In the genomic region with DNA sequence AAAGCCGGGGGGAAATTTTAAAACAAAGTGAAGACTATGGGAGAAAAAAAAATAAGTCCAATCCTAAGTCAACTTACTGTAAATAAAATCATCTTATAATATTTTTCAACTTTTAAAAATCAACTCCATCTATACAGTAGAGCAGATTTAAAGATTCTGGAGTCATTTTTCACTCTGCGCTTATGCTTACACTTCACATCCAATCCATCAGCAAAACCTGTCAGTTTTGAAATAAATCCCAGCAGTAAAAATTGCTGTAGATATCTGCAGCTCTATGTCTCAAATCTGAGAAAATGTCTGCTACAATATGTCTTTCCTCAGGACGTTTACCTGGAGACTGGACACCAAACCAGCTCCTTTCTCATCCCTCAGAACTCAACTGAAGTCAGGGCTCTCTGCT, we compare ENCODE assay signal across 32 cellular contexts.
"Had no signal": no experiment of that assay in that cellular context is flagged by ENCODE, and none has a peak within 500 bp of the region (broad histone marks: within the 10 kb centered on the region; RNA-seq: fewer than 3 reads in every experiment).

No MANE protein-coding gene starts in this region.

- H3K36me3 ChIP-seq: adrenal gland, brain microvascular endothelial cell, breast epithelium had no signal

- H3K4me3 ChIP-seq: adrenal gland, body of pancreas, breast epithelium had no signal

- DNase-seq: activated B cell treated with CpG ODN at 0.5 μM for 24 hours; activated CD4-positive, alpha-beta memory T cell treated with anti-CD3 and anti-CD28 coated beads, Interleukin-2, amount 10 ng/mL, durations not matched to agents 7 days and 5 days; activated CD4-positive, alpha-beta T cell treated with anti-CD3 and anti-CD28 coated beads for 4 hours; activated CD4-positive, alpha-beta T cell treated with anti-CD3 and anti-CD28 coated beads, Interleukin-2, amount 10 ng/mL, durations not matched to agents 7 days and 5 days; activated CD4-positive, alpha-beta T cell treated with anti-CD3 and anti-CD28 coated beads, Interleukin-2, amount 50 U/mL, for 48 hours; activated CD4-positive, CD25-positive, alpha-beta regulatory T cell treated with anti-CD3 and anti-CD28 coated beads, Interleukin-2, amount 50 U/mL, for 72 hours; activated CD8-positive, alpha-beta memory T cell treated with anti-CD3 and anti-CD28 coated beads for 24 hours; activated CD8-positive, alpha-beta memory T cell treated with anti-CD3 and anti-CD28 coated beads, Interleukin-2, amount 10 ng/mL, durations not matched to agents 7 days and 5 days; activated CD8-positive, alpha-beta memory T cell treated with anti-CD3 and anti-CD28 coated beads, Interleukin-2, amount 50 U/mL, for 48 hours; activated CD8-positive, alpha-beta T cell treated with anti-CD3 and anti-CD28 coated beads, Interleukin-2, amount 10 ng/mL, durations not matched to agents 7 days and 5 days; activated effector memory CD4-positive, alpha-beta T cell treated with Interleukin-2 at 50 U/mL for 16 hours; activated gamma-delta T cell; activated naive CD4-positive, alpha-beta T cell treated with anti-CD3 and anti-CD28 coated beads, Interleukin-2, amount 10 ng/mL, durations not matched to agents 7 days and 5 days; activated naive CD4-positive, alpha-beta T cell treated with Interleukin-2 at 50 U/mL for 16 hours; activated T-cell treated with anti-CD3 and anti-CD28 coated beads, Interleukin-2, amount 50 U/mL, for 24 hours; activated T-cell treated with anti-CD3 and anti-CD28 coated beads, Interleukin-2, amount 50 U/mL, for 48 hours; adrenal gland; amniotic stem cell; aorta; body of pancreas; brain microvascular endothelial cell; central memory CD4-positive, alpha-beta T cell; T-helper 1 cell; T-helper 2 cell; T-helper 9 cell had no signal

- H3K27ac ChIP-seq: adrenal gland, body of pancreas, brain microvascular endothelial cell, breast epithelium, VCaP had no signal

- H3K27me3 ChIP-seq: adrenal gland, body of pancreas, brain microvascular endothelial cell, breast epithelium had no signal

- H3K4me1 Mint-ChIP-seq: activated B cell treated with CpG ODN at 0.5 μM for 24 hours; activated CD4-positive, alpha-beta memory T cell treated with anti-CD3 and anti-CD28 coated beads, Interleukin-2, amount 10 ng/mL, durations not matched to agents 7 days and 5 days; activated CD4-positive, alpha-beta T cell treated with anti-CD3 and anti-CD28 coated beads, Interleukin-2, amount 10 ng/mL, durations not matched to agents 7 days and 5 days; activated CD8-positive, alpha-beta memory T cell treated with anti-CD3 and anti-CD28 coated beads, Interleukin-2, amount 10 ng/mL, durations not matched to agents 7 days and 5 days; activated naive CD4-positive, alpha-beta T cell treated with anti-CD3 and anti-CD28 coated beads, Interleukin-2, amount 10 ng/mL, durations not matched to agents 7 days and 5 days; activated naive CD4-positive, alpha-beta T cell treated with anti-CD3 and anti-CD28 coated beads, Interleukin-2, amount 50 U/mL, for 24 hours had no signal

- H3K36me3 Mint-ChIP-seq: activated CD8-positive, alpha-beta memory T cell treated with anti-CD3 and anti-CD28 coated beads, Interleukin-2, amount 10 ng/mL, durations not matched to agents 7 days and 5 days; activated naive CD4-positive, alpha-beta T cell treated with anti-CD3 and anti-CD28 coated beads, Interleukin-2, amount 10 ng/mL, durations not matched to agents 7 days and 5 days; activated naive CD4-positive, alpha-beta T cell treated with anti-CD3 and anti-CD28 coated beads, Interleukin-2, amount 50 U/mL, for 24 hours; activated naive CD8-positive, alpha-beta T cell had no signal

- H3K9me3 ChIP-seq: adrenal gland, body of pancreas, breast epithelium had no signal

- H3K27me3 Mint-ChIP-seq: activated B cell treated with CpG ODN at 0.5 μM for 24 hours; activated CD4-positive, alpha-beta memory T cell treated with anti-CD3 and anti-CD28 coated beads, Interleukin-2, amount 10 ng/mL, durations not matched to agents 7 days and 5 days; activated CD4-positive, alpha-beta T cell treated with anti-CD3 and anti-CD28 coated beads, Interleukin-2, amount 10 ng/mL, durations not matched to agents 7 days and 5 days; activated CD8-positive, alpha-beta memory T cell treated with anti-CD3 and anti-CD28 coated beads, Interleukin-2, amount 10 ng/mL, durations not matched to agents 7 days and 5 days; activated naive CD4-positive, alpha-beta T cell treated with anti-CD3 and anti-CD28 coated beads, Interleukin-2, amount 10 ng/mL, durations not matched to agents 7 days and 5 days; activated naive CD4-positive, alpha-beta T cell treated with anti-CD3 and anti-CD28 coated beads, Interleukin-2, amount 50 U/mL, for 24 hours; activated naive CD8-positive, alpha-beta T cell; activated T-cell treated with anti-CD3 and anti-CD28 coated beads, Interleukin-2, amount 50 U/mL, for 24 hours had no signal

- H3K4me3 Mint-ChIP-seq: activated B cell treated with CpG ODN at 0.5 μM for 24 hours; activated CD4-positive, alpha-beta memory T cell treated with anti-CD3 and anti-CD28 coated beads, Interleukin-2, amount 10 ng/mL, durations not matched to agents 7 days and 5 days; activated CD4-positive, alpha-beta T cell treated with anti-CD3 and anti-CD28 coated beads, Interleukin-2, amount 10 ng/mL, durations not matched to agents 7 days and 5 days; activated CD8-positive, alpha-beta memory T cell treated with anti-CD3 and anti-CD28 coated beads, Interleukin-2, amount 10 ng/mL, durations not matched to agents 7 days and 5 days; activated CD8-positive, alpha-beta T cell treated with anti-CD3 and anti-CD28 coated beads, Interleukin-2, amount 10 ng/mL, durations not matched to agents 7 days and 5 days; activated naive CD4-positive, alpha-beta T cell treated with anti-CD3 and anti-CD28 coated beads, Interleukin-2, amount 10 ng/mL, durations not matched to agents 7 days and 5 days; activated naive CD4-positive, alpha-beta T cell treated with anti-CD3 and anti-CD28 coated beads, Interleukin-2, amount 50 U/mL, for 24 hours; activated naive CD8-positive, alpha-beta T cell; activated T-cell treated with anti-CD3 and anti-CD28 coated beads, Interleukin-2, amount 50 U/mL, for 24 hours; T-helper 1 cell treated with Interleukin-12 subunit alpha and Interleukin-12 subunit beta and Interleukin-4 antibody, amounts not matched to agents 30 μg/mL and 1 μg/mL, for 36 hours; T-helper 2 cell treated with Interferon-gamma antibody and Interleukin-4, amounts not matched to agents 5 μg/mL and 100 μg/mL, for 36 hours had no signal

- H3K4me1 ChIP-seq: adrenal gland, breast epithelium had no signal

- H3K9me3 Mint-ChIP-seq: activated CD4-positive, alpha-beta T cell treated with anti-CD3 and anti-CD28 coated beads, Interleukin-2, amount 10 ng/mL, durations not matched to agents 7 days and 5 days; T-helper 1 cell treated with Interleukin-12 subunit alpha and Interleukin-12 subunit beta and Interleukin-4 antibody, amounts not matched to agents 30 μg/mL and 1 μg/mL, for 36 hours had no signal

- H3K27ac Mint-ChIP-seq: activated B cell treated with CpG ODN at 0.5 μM for 24 hours; activated CD4-positive, alpha-beta memory T cell treated with anti-CD3 and anti-CD28 coated beads, Interleukin-2, amount 10 ng/mL, durations not matched to agents 7 days and 5 days; activated CD4-positive, alpha-beta T cell treated with anti-CD3 and anti-CD28 coated beads, Interleukin-2, amount 10 ng/mL, durations not matched to agents 7 days and 5 days; activated CD8-positive, alpha-beta memory T cell treated with anti-CD3 and anti-CD28 coated beads, Interleukin-2, amount 10 ng/mL, durations not matched to agents 7 days and 5 days; activated CD8-positive, alpha-beta T cell treated with anti-CD3 and anti-CD28 coated beads, Interleukin-2, amount 10 ng/mL, durations not matched to agents 7 days and 5 days; activated naive CD4-positive, alpha-beta T cell treated with anti-CD3 and anti-CD28 coated beads, Interleukin-2, amount 10 ng/mL, durations not matched to agents 7 days and 5 days; activated naive CD4-positive, alpha-beta T cell treated with anti-CD3 and anti-CD28 coated beads, Interleukin-2, amount 50 U/mL, for 24 hours; activated naive CD8-positive, alpha-beta T cell; activated T-cell treated with anti-CD3 and anti-CD28 coated beads, Interleukin-2, amount 50 U/mL, for 24 hours; activated T-helper 2 cell treated with anti-CD3 and anti-CD28 coated beads, Interferon-gamma antibody, Interleukin-2, Interleukin-4, amounts not matched to agents 10 μg/mL and 5 μg/mL and 100 μg/mL, durations not matched to agents 14 hours and 24 hours and 36 hours; T-helper 1 cell treated with Interleukin-12 subunit alpha and Interleukin-12 subunit beta and Interleukin-4 antibody, amounts not matched to agents 30 μg/mL and 1 μg/mL, for 36 hours; T-helper 2 cell treated with Interferon-gamma antibody and Interleukin-4, amounts not matched to agents 5 μg/mL and 100 μg/mL, for 36 hours had no signal
